In genomic region chr17:28405632-28406477, GRCh38 we compare ENCODE assay signal across 1 cellular context.
TF ChIP-seq lines count a peak whose summit lies in the region.

TSS of gene SLC46A1 (minus strand) at chr17:28406212. CDS start at chr17:28406114, 98 bp downstream.

TF ChIP-seq in K562, 482 proteins besides CTCF, POLR2A, EP300 and RAD21 (continued from another document and continues in another):
- no peak for TF ChIP-seq HDGF (IDR thresholded peaks at IDR 0.05)
- TF ChIP-seq VEZF1 (CRISPR knock-in tag; IDR thresholded peaks at IDR 0.05) = peak; percentile 59; the same call in 1 of the 2 replicates
- peak; percentile 17; the same call in 1 of the 2 replicates for TF ChIP-seq SMAD4 (CRISPR knock-in tag; conservative IDR thresholded peaks at IDR 0.05)
- TF ChIP-seq TGIF2 (CRISPR knock-in tag; IDR thresholded peaks at IDR 0.05) = no peak
- no peak for TF ChIP-seq ZNF232 (CRISPR knock-in tag; IDR thresholded peaks at IDR 0.05)
- no peak for TF ChIP-seq CREB3 (tag; conservative IDR thresholded peaks at IDR 0.05; ENCODE audit: low read depth)
- TF ChIP-seq ZNF175 (CRISPR knock-in tag; IDR thresholded peaks at IDR 0.05; ENCODE audit: low read depth) = no peak
- no peak for TF ChIP-seq NR2C2 (CRISPR knock-in tag; IDR thresholded peaks at IDR 0.05)
- TF ChIP-seq NR2C2 (tag; IDR thresholded peaks at IDR 0.05) = no peak
- no peak for TF ChIP-seq TRIM25 (IDR thresholded peaks at IDR 0.05; ENCODE audit: borderline replicate concordance)
- TF ChIP-seq KLF10 (CRISPR knock-in tag; IDR thresholded peaks at IDR 0.05) = no peak
- no peak for TF ChIP-seq SOX6 (IDR thresholded peaks at IDR 0.05)
- TF ChIP-seq ZBTB7A (IDR thresholded peaks at IDR 0.05; ENCODE audit: borderline replicate concordance, control insufficient read depth, low read depth, low read length) = peak; percentile 61
- no peak for TF ChIP-seq FOXM1 (IDR thresholded peaks at IDR 0.05; ENCODE audit: low read depth)
- no peak for TF ChIP-seq FOXM1 (CRISPR knock-in tag; IDR thresholded peaks at IDR 0.05; ENCODE audit: low read depth)
- TF ChIP-seq POLR3G (IDR thresholded peaks at IDR 0.05; ENCODE audit: extremely low read depth, insufficient read length, insufficient replicate concordance) = no peak
- no peak for TF ChIP-seq ZC3H4 (CRISPR knock-in tag; IDR thresholded peaks at IDR 0.05; ENCODE audit: borderline replicate concordance)
- TF ChIP-seq KAT2B (IDR thresholded peaks at IDR 0.05; ENCODE audit: low read depth, low read length) = no peak
- no peak for TF ChIP-seq RFX1 (IDR thresholded peaks at IDR 0.05)
- TF ChIP-seq YBX1 (IDR thresholded peaks at IDR 0.05) = no peak
- TF ChIP-seq GATAD2A (IDR thresholded peaks at IDR 0.05) = peak; percentile 75; the same call in 1 of the 2 replicates
- TF ChIP-seq SIX5 (IDR thresholded peaks at IDR 0.05; ENCODE audit: borderline replicate concordance in 1 of 2, insufficient read depth in 1 of 2, low read depth in 1 of 2, low read length in 2 of 2) = no peak
- peak; percentile 71; the same call in 1 of the 2 replicates for TF ChIP-seq PHF8 (IDR thresholded peaks at IDR 0.05; ENCODE audit: borderline replicate concordance, low read length)
- TF ChIP-seq CSDE1 (IDR thresholded peaks at IDR 0.05) = no peak
- TF ChIP-seq JUN (IDR thresholded peaks at IDR 0.05; ENCODE audit: borderline replicate concordance, low read depth, low read length) = no peak
- TF ChIP-seq JUN (CRISPR knock-in tag; IDR thresholded peaks at IDR 0.05; ENCODE audit: borderline replicate concordance) = no peak
- no peak for TF ChIP-seq CTBP1 (IDR thresholded peaks at IDR 0.05; ENCODE audit: borderline replicate concordance)
- TF ChIP-seq ZNF280B (CRISPR knock-in tag; IDR thresholded peaks at IDR 0.05) = no peak
- no peak for TF ChIP-seq ZNF41 (CRISPR knock-in tag; conservative IDR thresholded peaks at IDR 0.05)
- no peak for TF ChIP-seq NR3C1 (CRISPR knock-in tag; IDR thresholded peaks at IDR 0.05)
- TF ChIP-seq SMC3 (conservative IDR thresholded peaks at IDR 0.05; ENCODE audit: insufficient read depth, low read depth, low read length) = no peak
- TF ChIP-seq ZNF280A (IDR thresholded peaks at IDR 0.05; ENCODE audit: low read depth, partially characterized antibody) = no peak
- no peak for TF ChIP-seq ZNF699 (CRISPR knock-in tag; IDR thresholded peaks at IDR 0.05; ENCODE audit: insufficient replicate concordance)
- no peak for TF ChIP-seq ELF1 (tag; IDR thresholded peaks at IDR 0.05)
- no peak for TF ChIP-seq GABPA (tag; conservative IDR thresholded peaks at IDR 0.05; ENCODE audit: low read depth)
- no peak for TF ChIP-seq ATF1 (CRISPR knock-in tag; IDR thresholded peaks at IDR 0.05)
- peak; percentile 40; the same call in 1 of the 2 replicates for TF ChIP-seq ATF1 (tag; IDR thresholded peaks at IDR 0.05)
- no peak for TF ChIP-seq BCL6 (CRISPR knock-in tag; IDR thresholded peaks at IDR 0.05)
- no peak for TF ChIP-seq GTF2F1 (IDR thresholded peaks at IDR 0.05; ENCODE audit: low read depth, low read length)
- no peak for TF ChIP-seq NELFE (IDR thresholded peaks at IDR 0.05; ENCODE audit: insufficient read depth, insufficient read length)
- TF ChIP-seq POLR3A (IDR thresholded peaks at IDR 0.05; ENCODE audit: borderline replicate concordance, extremely low read depth, insufficient read depth, insufficient read length) = no peak
- TF ChIP-seq MEIS2 (IDR thresholded peaks at IDR 0.05; ENCODE audit: partially characterized antibody) = peak; percentile 14
- TF ChIP-seq ELK3 (CRISPR knock-in tag; IDR thresholded peaks at IDR 0.05) = no peak
- TF ChIP-seq ZBTB9 (CRISPR knock-in tag; IDR thresholded peaks at IDR 0.05) = no peak
- TF ChIP-seq SETDB1 (IDR thresholded peaks at IDR 0.05; ENCODE audit: low read length) = no peak
- TF ChIP-seq THAP7 (CRISPR knock-in tag; IDR thresholded peaks at IDR 0.05) = no peak
- TF ChIP-seq AFF4 (CRISPR knock-in tag; IDR thresholded peaks at IDR 0.05) = no peak
- no peak for TF ChIP-seq THAP12 (CRISPR knock-in tag; IDR thresholded peaks at IDR 0.05)
- TF ChIP-seq ZFP30 (CRISPR knock-in tag; IDR thresholded peaks at IDR 0.05; ENCODE audit: borderline replicate concordance) = no peak
- no peak for TF ChIP-seq BMI1 (IDR thresholded peaks at IDR 0.05; ENCODE audit: low read length)
- no peak for TF ChIP-seq MAFF (IDR thresholded peaks at IDR 0.05; ENCODE audit: low read length)
- peak; percentile 68 to 86 for TF ChIP-seq E2F6 (IDR thresholded peaks at IDR 0.05; ENCODE audit: borderline replicate concordance in 1 of 2, extremely low read depth in 1 of 2, insufficient read depth in 1 of 2, insufficient read length in 1 of 2, low read depth in 1 of 2, low read length in 1 of 2, poor library complexity in 1 of 2, severe bottlenecking in 1 of 2)
- no peak for TF ChIP-seq FOXA1 (IDR thresholded peaks at IDR 0.05; ENCODE audit: borderline replicate concordance)
